8 cellular contexts compared by ENCODE assay signal in the genomic region with DNA sequence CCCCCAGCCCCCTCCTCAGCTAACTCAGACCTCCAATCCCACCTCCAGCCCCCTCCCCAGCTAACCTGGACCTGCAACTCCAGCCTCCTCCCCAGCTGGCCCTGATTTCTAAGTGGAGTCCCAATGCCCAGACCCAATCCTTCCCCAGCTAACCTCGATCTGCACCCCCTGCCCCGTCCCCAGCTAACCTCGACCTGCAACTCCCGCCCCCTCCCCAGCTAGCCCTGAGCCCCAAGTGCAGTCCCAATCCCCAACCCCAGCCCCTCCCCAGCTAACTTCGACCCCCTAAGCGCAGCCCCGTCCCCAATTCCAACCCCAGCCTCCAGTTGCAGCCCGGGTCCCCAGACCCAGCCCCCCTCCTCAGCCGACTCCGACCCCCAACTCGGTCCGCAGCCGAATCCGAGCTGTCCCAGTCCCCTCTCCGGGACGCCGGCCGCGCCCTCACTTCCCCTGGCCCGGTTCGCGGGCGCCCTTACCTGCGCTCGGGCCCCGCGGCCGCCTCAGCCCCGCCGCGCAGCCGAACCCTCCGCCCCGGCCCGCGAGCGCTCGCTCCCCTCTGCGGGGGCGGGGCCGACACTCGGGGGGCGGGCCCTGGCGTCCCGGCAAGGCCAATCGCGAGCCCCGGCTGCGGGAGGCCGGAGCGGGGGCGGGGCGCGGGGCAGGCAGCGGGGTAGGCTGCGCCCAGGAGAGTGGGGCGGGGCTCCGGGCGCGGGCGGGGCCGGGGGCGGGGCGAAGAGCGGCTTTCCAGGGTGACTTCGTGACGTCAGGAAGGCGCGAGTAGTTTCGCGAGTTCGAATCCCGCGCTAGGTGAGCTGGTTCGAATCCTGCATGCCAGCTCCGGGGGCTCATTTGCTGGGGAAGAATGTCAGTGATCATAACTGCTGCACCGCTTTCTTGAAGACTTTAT. TPM values are rescaled to one million over a fixed set of nuclear protein-coding genes. Genes with fewer than 3 reads are reported as not detected.
DNase-seq lines count a peak whose midpoint lies in the region; ATAC-seq and TF ChIP-seq lines count a peak whose summit lies in the region.

Gene GNG7, minus strand, starts transcription at position 525 of the 907 bp plus-strand sequence. CDS start 182,006 bp downstream, outside the sequence.

- peak; percentile 78 for ATAC-seq in GM18909 (IDR thresholded peaks at IDR 0.05; ENCODE audit: poor library complexity, unreplicated experiment)
- peak; percentile 62 for ATAC-seq in HG03439 (IDR thresholded peaks at IDR 0.05; ENCODE audit: unreplicated experiment)
- ATAC-seq in naive B cell (ENCODE audit: low read depth in 2 of 2): peak; percentile 83 to 88

- H3K4me3 Mint-ChIP-seq in naive B cell: peak within 1 kb of the TSS; percentile 86 to 98 (median 92)

- CTCF ChIA-PET in AG04449 (lab: Yijun Ruan, JAX): interaction anchor here (0.6 kb wide), 1 partner anchor 8 kb away, joined by 3 read pairs; no protein-coding TSS in a partner anchor

- H3K4me3 ChIP-seq in AG04449 (ENCODE audit: low read depth, low read length): peak within 1 kb of the TSS; percentile 57

- peaks cover 0 to 16% of the 10 kb centered on the region in 2 donors for H3K36me3 Mint-ChIP-seq in naive B cell

- POLR2A ChIA-PET in AG04449 (lab: Yijun Ruan, JAX): interaction anchor here (0.8 kb wide), 1 partner anchor 227 kb away, joined by 3 read pairs; the partner anchor contains the start of gene GADD45B

- peak within 1 kb of the TSS; percentile 95 to 100 (median 97) for H3K27ac Mint-ChIP-seq in naive B cell

- no peak for DNase-seq in AG04449 (ENCODE audit: low read depth, low spot score)
- DNase-seq in activated T-helper 1 cell treated with anti-CD3 and anti-CD28 coated beads, Interleukin-2, amount 50 U/mL, for 16 hours (ENCODE audit: low read depth in 1 of 2, low spot score in 1 of 2): peak; percentile 89 to 93
- peak; percentile 82 for DNase-seq in fibroblast of gingiva (ENCODE audit: low read depth)
- peak; percentile 98 for DNase-seq in naive B cell
- DNase-seq in stimulated activated CD8-positive, alpha-beta memory T cell treated with anti-CD3 and anti-CD28 coated beads, Interleukin-7, amount 100 ng/mL, for 24 hours (ENCODE audit: low read depth): peak; percentile 89

- no peaks in the 10 kb centered on the region for H3K27me3 Mint-ChIP-seq in naive B cell

- H3K4me1 Mint-ChIP-seq in naive B cell: peaks cover 36 to 57% (median 54%) of the 10 kb centered on the region in 3 donors

- no peak for TF ChIP-seq CTCF in AG04449 (IDR thresholded peaks at IDR 0.05; ENCODE audit: insufficient read depth, low read length, missing control alignments)

- H3K9me3 Mint-ChIP-seq in naive B cell: no peaks in the 10 kb centered on the region

TF ChIP-seq in PFSK-1, 5 proteins besides CTCF, POLR2A, EP300 and RAD21:
- no peak for TF ChIP-seq REST (IDR thresholded peaks at IDR 0.05; ENCODE audit: insufficient read depth in 1 of 2, low read depth in 2 of 2, low read length in 2 of 2)
- TF ChIP-seq POLR2AphosphoS5 (IDR thresholded peaks at IDR 0.05; ENCODE audit: low read depth, low read length): peak; percentile 22; the same call in 1 of the 2 replicates

RNA-seq across cellular contexts. Expression of gene GNG7, which starts in this region (rescaled TPM):
- 3.0 TPM for polyA plus RNA-seq in PFSK-1 (2012; ENCODE audit: insufficient read length, low read depth)
- polyA plus RNA-seq in naive B cell (ENCODE audit: low read depth in 6 of 6): 10 to 100 TPM; 49.1 to 72.0 (median 60.9) TPM
